14 cellular contexts compared by ENCODE assay signal in genomic region chr9:93306081-93306480, GRCh38.
"Had no signal": no experiment of that assay in that cellular context is flagged by ENCODE, and none has a peak within 500 bp of the region (broad histone marks: within the 10 kb centered on the region; RNA-seq: fewer than 3 reads in every experiment).

No MANE protein-coding gene starts in this region.

- H3K9me3 ChIP-seq: lower lobe of right lung, uterus had no signal

- DNase-seq: activated CD8-positive, alpha-beta memory T cell treated with anti-CD3 and anti-CD28 coated beads, Interleukin-2, amount 50 U/mL, for 48 hours; activated naive CD8-positive, alpha-beta T cell treated with anti-CD3 and anti-CD28 coated beads, Interleukin-2, amount 10 ng/mL, durations not matched to agents 7 days and 5 days; stimulated activated CD4-positive, alpha-beta T cell treated with anti-CD3 and anti-CD28 coated beads, Interleukin-2, amount 100 ng/mL, for 48 hours; stimulated activated CD8-positive, alpha-beta memory T cell treated with anti-CD3 and anti-CD28 coated beads, Interleukin-4, amount 100 ng/mL, for 48 hours; stimulated activated naive CD8-positive, alpha-beta T cell treated with anti-CD3 and anti-CD28 coated beads, Interleukin-15, Interleukin-2, amounts not matched to agents 100 U/mL and 50 U/mL, for 24 hours had no signal

- H3K4me3 Mint-ChIP-seq: activated CD8-positive, alpha-beta T cell treated with anti-CD3 and anti-CD28 coated beads, Interleukin-2, amount 10 ng/mL, durations not matched to agents 7 days and 5 days; activated naive CD8-positive, alpha-beta T cell treated with anti-CD3 and anti-CD28 coated beads, Interleukin-2, amount 10 ng/mL, durations not matched to agents 7 days and 5 days; mesothelial cell of epicardium; neural crest cell; T-helper 2 cell treated with Interferon-gamma antibody and Interleukin-4, amounts not matched to agents 5 μg/mL and 100 μg/mL, for 36 hours had no signal

- H3K27me3 ChIP-seq: cardiac muscle cell, uterus had no signal

- H3K36me3 Mint-ChIP-seq: activated naive CD8-positive, alpha-beta T cell treated with anti-CD3 and anti-CD28 coated beads, Interleukin-2, amount 10 ng/mL, durations not matched to agents 7 days and 5 days had no signal

- H3K36me3 ChIP-seq: cardiac muscle cell, lower lobe of right lung, uterus had no signal

- H3K27ac Mint-ChIP-seq: activated CD8-positive, alpha-beta T cell treated with anti-CD3 and anti-CD28 coated beads, Interleukin-2, amount 10 ng/mL, durations not matched to agents 7 days and 5 days; activated naive CD8-positive, alpha-beta T cell treated with anti-CD3 and anti-CD28 coated beads, Interleukin-2, amount 10 ng/mL, durations not matched to agents 7 days and 5 days; mesothelial cell of epicardium; T-helper 2 cell treated with Interferon-gamma antibody and Interleukin-4, amounts not matched to agents 5 μg/mL and 100 μg/mL, for 36 hours had no signal

- H3K27ac ChIP-seq: cardiac muscle cell, lower lobe of right lung, parathyroid adenoma, uterus had no signal

- H3K4me3 ChIP-seq: cardiac muscle cell, lower lobe of right lung, uterus had no signal

- H3K4me1 Mint-ChIP-seq: mesothelial cell of epicardium, neural crest cell had no signal

- H3K4me1 ChIP-seq: parathyroid adenoma, uterus had no signal

- ATAC-seq: activated CD4-positive, CD25-positive, alpha-beta regulatory T cell treated with anti-CD3 and anti-CD28 coated beads, Interleukin-2, amount 50 U/mL, for 24 hours; activated CD8-positive, alpha-beta T cell treated with anti-CD3 and anti-CD28 coated beads, Interleukin-2, amount 10 ng/mL, durations not matched to agents 7 days and 5 days; lower lobe of right lung; stimulated activated naive CD8-positive, alpha-beta T cell treated with anti-CD3 and anti-CD28 coated beads, Interleukin-15, Interleukin-2, amounts not matched to agents 100 U/mL and 50 U/mL, for 24 hours had no signal

- H3K9me3 Mint-ChIP-seq: activated naive CD8-positive, alpha-beta T cell treated with anti-CD3 and anti-CD28 coated beads, Interleukin-2, amount 10 ng/mL, durations not matched to agents 7 days and 5 days; mesothelial cell of epicardium; neural crest cell; T-helper 2 cell treated with Interferon-gamma antibody and Interleukin-4, amounts not matched to agents 5 μg/mL and 100 μg/mL, for 36 hours had no signal
